1 cellular context compared by ENCODE assay signal in genomic region chr5:127916875-127917573, GRCh38.
TF ChIP-seq lines count a peak whose summit lies in the region.

No MANE protein-coding gene starts in this region.

TF ChIP-seq in IMR-90, 13 proteins besides CTCF, POLR2A, EP300 and RAD21:
- TF ChIP-seq CHD1 (IDR thresholded peaks at IDR 0.05; ENCODE audit: low read depth, low read length): no peak
- TF ChIP-seq RCOR1 (IDR thresholded peaks at IDR 0.05; ENCODE audit: insufficient replicate concordance, low read length): no peak
- no peak for TF ChIP-seq CEBPB (IDR thresholded peaks at IDR 0.05; ENCODE audit: low read depth, low read length)
- TF ChIP-seq MXI1 (IDR thresholded peaks at IDR 0.05; ENCODE audit: borderline replicate concordance, low read depth, low read length): no peak
- no peak for TF ChIP-seq MAFK (IDR thresholded peaks at IDR 0.05; ENCODE audit: low read depth, low read length)
- no peak for TF ChIP-seq RFX5 (IDR thresholded peaks at IDR 0.05; ENCODE audit: low read depth, low read length)
